In genomic region chr16:52592778-52593177, GRCh38 we compare ENCODE assay signal across 30 cellular contexts. TPM values are rescaled to one million over a fixed set of nuclear protein-coding genes. Genes with fewer than 3 reads are reported as not detected.
"Had no signal": no experiment of that assay in that cellular context is flagged by ENCODE, and none has a peak within 500 bp of the region (broad histone marks: within the 10 kb centered on the region; RNA-seq: fewer than 3 reads in every experiment).

No MANE protein-coding gene starts in this region.

- H3K4me2 ChIP-seq: smooth muscle cell had no signal

- ATAC-seq: foreskin keratinocyte; left ventricle myocardium superior; natural killer cell treated with Interleukin-12 subunit alpha and Interleukin-12 subunit beta and Interleukin-15 and Interleukin-18, amount 100 ng/mL, for 72 hours; stimulated activated naive CD8-positive, alpha-beta T cell treated with anti-CD3 and anti-CD28 coated beads, Interleukin-15, amount 100 ng/mL, for 72 hours; upper lobe of right lung had no signal

- H3K4me3 ChIP-seq: colonic mucosa, esophagus muscularis mucosa, lung, right lobe of liver, smooth muscle cell, suprapubic skin, transverse colon, upper lobe of right lung, uterus had no signal

- H3K27ac ChIP-seq: colonic mucosa, esophagus muscularis mucosa, foreskin keratinocyte, neutrophil, parathyroid adenoma, right lobe of liver, suprapubic skin, transverse colon, upper lobe of right lung, uterus had no signal

- H3K36me3 ChIP-seq: colonic mucosa, esophagus muscularis mucosa, neutrophil, right lobe of liver, suprapubic skin, transverse colon, upper lobe of right lung, uterus had no signal

- H3K9ac ChIP-seq: parathyroid adenoma had no signal

- FAIRE-seq: endothelial cell of umbilical vein, keratinocyte had no signal

- H3K9me3 ChIP-seq: colonic mucosa, esophagus muscularis mucosa, neutrophil, right lobe of liver, suprapubic skin, transverse colon, upper lobe of right lung, uterus had no signal

- H2AFZ ChIP-seq: parathyroid adenoma had no signal

- H3K27me3 ChIP-seq: colonic mucosa, esophagus muscularis mucosa, foreskin keratinocyte, neutrophil, right lobe of liver, suprapubic skin, transverse colon, upper lobe of right lung, uterus had no signal

- DNase-seq: colonic mucosa; dermis blood vessel endothelial cell; effector memory CD4-positive, alpha-beta T cell; foreskin keratinocyte; glutamatergic neuron; hypothalamus; immature natural killer cell; left ventricle myocardium superior; naive B cell; right lobe of liver; stimulated activated CD4-positive, alpha-beta T cell treated with anti-CD3 and anti-CD28 coated beads, Interleukin-12 subunit alpha, Interleukin-12 subunit beta, amount 100 ng/mL, for 4 hours; stimulated activated CD4-positive, alpha-beta T cell treated with anti-CD3 and anti-CD28 coated beads, Interleukin-1b, Interleukin-23, amount 100 ng/mL, for 48 hours; stimulated activated CD4-positive, alpha-beta T cell treated with anti-CD3 and anti-CD28 coated beads, Interleukin-4, amount 100 ng/mL, for 1 hour; stimulated activated CD8-positive, alpha-beta memory T cell treated with anti-CD3 and anti-CD28 coated beads, Interleukin-4, amount 100 ng/mL, for 48 hours; stimulated activated naive CD4-positive, alpha-beta T cell; stimulated activated naive CD8-positive, alpha-beta T cell treated with anti-CD3 and anti-CD28 coated beads, Interleukin-15, amount 100 ng/mL, for 72 hours; transverse colon; upper lobe of right lung; uterus had no signal

- H3K79me2 ChIP-seq: parathyroid adenoma had no signal

- H3K4me1 ChIP-seq: colonic mucosa, esophagus muscularis mucosa, foreskin keratinocyte, parathyroid adenoma, right lobe of liver, suprapubic skin, upper lobe of right lung, uterus had no signal

RNA-seq across cellular contexts. Expression of gene TOX3, which starts 45.8 kb away (rescaled TPM):
- total RNA-seq: endothelial cell of umbilical vein; fibroblast of lung; foreskin keratinocyte; left ventricle myocardium superior; mononuclear cell; natural killer cell treated with Interleukin-12 subunit alpha and Interleukin-12 subunit beta and Interleukin-15 and Interleukin-18, amount 100 ng/mL, for 72 hours had no signal
- polyA plus RNA-seq: endothelial cell of umbilical vein, fibroblast of lung, immature natural killer cell, keratinocyte had no signal
